11 cellular contexts compared by ENCODE assay signal in the genomic region with DNA sequence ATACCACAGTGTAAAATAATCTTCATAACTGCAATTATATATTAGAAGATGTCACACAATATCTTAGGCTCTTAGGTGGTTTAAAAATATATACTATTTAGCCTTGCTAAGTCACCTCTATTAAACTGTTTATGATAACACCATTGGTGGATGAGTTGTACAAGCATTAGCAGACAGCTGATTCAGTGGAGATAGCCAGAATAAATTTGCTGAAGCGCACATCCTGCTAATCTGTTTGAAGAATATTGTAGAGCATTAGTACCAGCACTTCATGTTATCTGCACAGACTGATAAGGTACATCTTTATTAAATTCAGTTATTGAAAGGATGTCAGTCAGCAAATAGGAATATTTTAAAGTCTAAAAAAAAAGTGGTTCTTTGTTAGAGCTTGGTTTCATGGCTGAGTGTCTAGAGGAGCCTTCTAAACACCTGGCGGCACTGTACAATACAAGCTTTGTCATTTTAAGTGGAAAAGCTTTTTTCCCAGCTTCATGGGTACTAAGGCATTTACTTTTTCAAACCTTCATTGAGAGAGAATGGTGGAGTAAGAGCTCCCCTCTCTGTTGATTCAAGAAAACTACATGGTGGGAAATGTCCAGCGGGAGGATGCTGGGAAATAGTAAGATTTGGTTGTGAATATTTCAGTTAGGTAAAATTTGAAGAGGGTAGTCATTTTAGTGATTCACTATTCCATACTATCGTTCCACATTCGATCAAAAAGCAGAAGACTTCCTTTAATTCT.
DNase-seq lines count a peak whose midpoint lies in the region; ATAC-seq and TF ChIP-seq lines count a peak whose summit lies in the region.
"Had no signal": no experiment of that assay in that cellular context is flagged by ENCODE, and none has a peak within 500 bp of the region (broad histone marks: within the 10 kb centered on the region; RNA-seq: fewer than 3 reads in every experiment).

No MANE protein-coding gene starts in this region.

- peak; percentile 9 to 51 for DNase-seq in NCI-H2081 (lab: John Stamatoyannopoulos, UW)
- DNase-seq in NCI-H2081 treated with DMSO at 0.1 percent for 48 hours (lab: John Stamatoyannopoulos, UW) = no peak
- DNase-seq in NCI-H69 (lab: John Stamatoyannopoulos, UW) = peak; percentile 95
- no peak for DNase-seq in epithelial cell of proximal tubule (ENCODE audit: low read depth)
- DNase-seq in retina = peak; percentile 43
- no peak for DNase-seq in central memory CD4-positive, alpha-beta T cell
- DNase-seq: activated CD4-positive, alpha-beta memory T cell treated with anti-CD3 and anti-CD28 coated beads, Interleukin-2, amount 10 ng/mL, durations not matched to agents 7 days and 5 days had no signal

- H3K4me3 ChIP-seq in epithelial cell of proximal tubule (ENCODE audit: low read depth, low read length) = no peak overlapping the region
- H3K4me3 ChIP-seq: BLaER1 treated with 17β-estradiol and CSF1 and Interleukin-3, amounts not matched to agents 10 nM and 100 nM; thoracic aorta had no signal

- ATAC-seq in GM18520 (IDR thresholded peaks at IDR 0.05; ENCODE audit: unreplicated experiment) = no peak
- ATAC-seq in HG03354 (IDR thresholded peaks at IDR 0.05; ENCODE audit: poor library complexity, severe bottlenecking, unreplicated experiment) = no peak

- TF ChIP-seq CTCF in epithelial cell of proximal tubule (conservative IDR thresholded peaks at IDR 0.05; ENCODE audit: low read depth, low read length) = peak; percentile 58

Comparison
In these comparisons a context has a peak if more than half of its experiments do, and no peak if none do; other contexts are left out.
1. DNase-seq: peak in NCI-H2081 (2 of 2), NCI-H69 (single experiment) and retina (single experiment); none in NCI-H2081 treated with DMSO at 0.1 percent for 48 hours (single experiment), epithelial cell of proximal tubule (single experiment) and central memory CD4-positive, alpha-beta T cell (single experiment).